8 cellular contexts compared by ENCODE assay signal in the genomic region with DNA sequence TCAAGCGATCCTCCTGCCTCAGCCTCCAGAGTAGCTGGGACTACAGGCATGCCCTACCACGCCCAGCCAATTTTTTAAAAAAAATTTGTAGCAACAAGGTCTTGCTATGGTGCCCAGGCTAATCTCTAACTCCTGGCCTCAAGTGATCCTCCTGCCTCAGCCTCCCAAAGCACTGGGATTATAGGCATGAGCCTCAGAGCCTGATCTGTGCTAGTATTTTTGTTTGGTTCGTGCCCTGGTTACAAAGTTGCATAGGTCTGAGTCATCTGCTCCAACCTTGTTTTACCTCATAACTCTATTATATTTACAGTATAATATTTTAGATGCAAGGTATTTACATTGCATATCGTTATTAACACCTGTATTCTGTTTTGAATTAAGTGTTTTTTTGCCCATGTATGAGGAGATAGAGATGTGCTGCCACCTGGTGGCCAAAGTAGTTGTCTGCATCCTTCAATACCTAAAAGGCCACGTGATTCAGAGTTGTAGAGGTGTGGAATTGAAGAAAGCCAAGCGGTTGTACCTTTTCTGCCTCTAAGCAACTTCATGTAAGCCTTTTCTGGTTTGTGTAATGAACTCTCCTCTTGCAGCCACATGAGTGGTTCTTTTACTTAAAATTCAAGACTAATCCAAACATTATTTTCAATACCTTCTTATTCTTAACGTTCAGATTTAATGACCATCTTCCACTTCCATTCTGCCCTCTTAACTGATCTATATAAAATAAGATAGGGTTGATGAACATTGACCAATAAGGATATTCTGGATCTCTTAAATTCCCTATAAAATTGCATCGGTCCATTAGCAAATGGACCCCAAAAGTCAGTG. TPM values are rescaled to one million over a fixed set of nuclear protein-coding genes. Genes with fewer than 3 reads are reported as not detected.
DNase-seq lines count a peak whose midpoint lies in the region; ATAC-seq, FAIRE-seq and TF ChIP-seq lines count a peak whose summit lies in the region.

No MANE protein-coding gene starts in this region.

- ATAC-seq in SK-N-SH treated with all-trans-retinoic acid at 6 μM for 48 hours (peak; percentile 80), HG03025 (IDR thresholded peaks at IDR 0.05; ENCODE audit: low FRiP score, unreplicated experiment) (no peak)

- TF ChIP-seq CTCF in glutamatergic neuron (IDR thresholded peaks at IDR 0.05; ENCODE audit: partially characterized antibody, unreplicated experiment), result peak; percentile 95

- no peaks in the 10 kb centered on the region for H3K9me3 Mint-ChIP-seq in activated naive CD4-positive, alpha-beta T cell treated with anti-CD3 and anti-CD28 coated beads, Interleukin-2, amount 10 ng/mL, durations not matched to agents 7 days and 5 days
- H3K9me3 Mint-ChIP-seq in glutamatergic neuron (ENCODE audit: unreplicated experiment), result peaks cover 3% of the 10 kb centered on the region

- no peak overlapping the region for H3K27ac Mint-ChIP-seq in activated naive CD4-positive, alpha-beta T cell treated with anti-CD3 and anti-CD28 coated beads, Interleukin-2, amount 10 ng/mL, durations not matched to agents 7 days and 5 days
- H3K27ac Mint-ChIP-seq in glutamatergic neuron (ENCODE audit: unreplicated experiment), result no peak overlapping the region

- peaks cover 22% of the 10 kb centered on the region for H3K4me1 Mint-ChIP-seq in activated naive CD4-positive, alpha-beta T cell treated with anti-CD3 and anti-CD28 coated beads, Interleukin-2, amount 10 ng/mL, durations not matched to agents 7 days and 5 days
- H3K4me1 Mint-ChIP-seq in glutamatergic neuron (ENCODE audit: low read depth, unreplicated experiment), result peaks cover 2% of the 10 kb centered on the region

- CTCF ChIA-PET in activated naive CD4-positive, alpha-beta T cell treated with anti-CD3 and anti-CD28 coated beads, Interleukin-2, amount 10 ng/mL, durations not matched to agents 7 days and 5 days (lab: Charles Lee), result interaction anchor here (0.7 to 3.1 kb wide), 11 partner anchors 37 to 490 kb away, joined by 3 to 12 read pairs (median 3); no protein-coding TSS in a partner anchor

- H3K36me3 Mint-ChIP-seq in activated naive CD4-positive, alpha-beta T cell treated with anti-CD3 and anti-CD28 coated beads, Interleukin-2, amount 10 ng/mL, durations not matched to agents 7 days and 5 days, result peaks cover 63% of the 10 kb centered on the region
- H3K36me3 Mint-ChIP-seq in glutamatergic neuron (ENCODE audit: unreplicated experiment), result no peaks in the 10 kb centered on the region

- H3K27me3 Mint-ChIP-seq in activated naive CD4-positive, alpha-beta T cell treated with anti-CD3 and anti-CD28 coated beads, Interleukin-2, amount 10 ng/mL, durations not matched to agents 7 days and 5 days, result no peaks in the 10 kb centered on the region
- H3K27me3 Mint-ChIP-seq in glutamatergic neuron (ENCODE audit: unreplicated experiment), result peaks cover 7% of the 10 kb centered on the region

- DNase-seq in DMS153 treated with DMSO at 0.1 percent for 48 hours (lab: John Stamatoyannopoulos, UW; ENCODE audit: unreplicated experiment) (peak; percentile 78), H54 (ENCODE audit: insufficient read length, low spot score) (peak; percentile 13), NAMALWA (ENCODE audit: low spot score) (peak; percentile 87), glutamatergic neuron (peak; percentile 70), pulmonary artery endothelial cell (ENCODE audit: low read depth, low spot score) (peak; percentile 44)
- peak; percentile 85 for DNase-seq in activated naive CD4-positive, alpha-beta T cell treated with anti-CD3 and anti-CD28 coated beads, Interleukin-2, amount 10 ng/mL, durations not matched to agents 7 days and 5 days

- peak; percentile 71 for FAIRE-seq in H54 (lab: Jason Lieb, UNC)

- H3K4me3 Mint-ChIP-seq in activated naive CD4-positive, alpha-beta T cell treated with anti-CD3 and anti-CD28 coated beads, Interleukin-2, amount 10 ng/mL, durations not matched to agents 7 days and 5 days, result no peak overlapping the region
- no peak overlapping the region for H3K4me3 Mint-ChIP-seq in glutamatergic neuron (ENCODE audit: unreplicated experiment)

- TF ChIP-seq POLR2A in H54 (IDR thresholded peaks at IDR 0.05; ENCODE audit: low read depth, low read length), result no peak

TF ChIP-seq in SK-N-SH treated with all-trans-retinoic acid at 6 μM for 48 hours, 23 proteins besides CTCF, POLR2A, EP300 and RAD21:
- TF ChIP-seq BACH2 (CRISPR knock-in tag; IDR thresholded peaks at IDR 0.05; ENCODE audit: borderline replicate concordance), result no peak
- TF ChIP-seq, protein P1, sequence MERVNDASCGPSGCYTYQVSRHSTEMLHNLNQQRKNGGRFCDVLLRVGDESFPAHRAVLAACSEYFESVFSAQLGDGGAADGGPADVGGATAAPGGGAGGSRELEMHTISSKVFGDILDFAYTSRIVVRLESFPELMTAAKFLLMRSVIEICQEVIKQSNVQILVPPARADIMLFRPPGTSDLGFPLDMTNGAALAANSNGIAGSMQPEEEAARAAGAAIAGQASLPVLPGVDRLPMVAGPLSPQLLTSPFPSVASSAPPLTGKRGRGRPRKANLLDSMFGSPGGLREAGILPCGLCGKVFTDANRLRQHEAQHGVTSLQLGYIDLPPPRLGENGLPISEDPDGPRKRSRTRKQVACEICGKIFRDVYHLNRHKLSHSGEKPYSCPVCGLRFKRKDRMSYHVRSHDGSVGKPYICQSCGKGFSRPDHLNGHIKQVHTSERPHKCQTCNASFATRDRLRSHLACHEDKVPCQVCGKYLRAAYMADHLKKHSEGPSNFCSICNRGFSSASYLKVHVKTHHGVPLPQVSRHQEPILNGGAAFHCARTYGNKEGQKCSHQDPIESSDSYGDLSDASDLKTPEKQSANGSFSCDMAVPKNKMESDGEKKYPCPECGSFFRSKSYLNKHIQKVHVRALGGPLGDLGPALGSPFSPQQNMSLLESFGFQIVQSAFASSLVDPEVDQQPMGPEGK (CRISPR knock-in tag; IDR thresholded peaks at IDR 0.05; ENCODE audit: borderline replicate concordance), result no peak

RNA-seq across cellular contexts. Expression of a gene that starts 19.9 kb away (rescaled TPM):
- total RNA-seq in glutamatergic neuron (ENCODE audit: unreplicated experiment), result 14.0 TPM
- total RNA-seq in pulmonary artery endothelial cell, result 1.5 and 2.4 TPM in 2 replicates

Comparison
In these comparisons a context has a peak if more than half of its experiments do, and no peak if none do; other contexts are left out.
1. DNase-seq: peak in every context shown above with its lines; median percentile 87 in NAMALWA; 85 in activated naive CD4-positive, alpha-beta T cell treated with anti-CD3 and anti-CD28 coated beads, Interleukin-2, amount 10 ng/mL, durations not matched to agents 7 days and 5 days; 78 in DMS153 treated with DMSO at 0.1 percent for 48 hours; 70 in glutamatergic neuron; 44 in pulmonary artery endothelial cell; 13 in H54.